In the genomic region with DNA sequence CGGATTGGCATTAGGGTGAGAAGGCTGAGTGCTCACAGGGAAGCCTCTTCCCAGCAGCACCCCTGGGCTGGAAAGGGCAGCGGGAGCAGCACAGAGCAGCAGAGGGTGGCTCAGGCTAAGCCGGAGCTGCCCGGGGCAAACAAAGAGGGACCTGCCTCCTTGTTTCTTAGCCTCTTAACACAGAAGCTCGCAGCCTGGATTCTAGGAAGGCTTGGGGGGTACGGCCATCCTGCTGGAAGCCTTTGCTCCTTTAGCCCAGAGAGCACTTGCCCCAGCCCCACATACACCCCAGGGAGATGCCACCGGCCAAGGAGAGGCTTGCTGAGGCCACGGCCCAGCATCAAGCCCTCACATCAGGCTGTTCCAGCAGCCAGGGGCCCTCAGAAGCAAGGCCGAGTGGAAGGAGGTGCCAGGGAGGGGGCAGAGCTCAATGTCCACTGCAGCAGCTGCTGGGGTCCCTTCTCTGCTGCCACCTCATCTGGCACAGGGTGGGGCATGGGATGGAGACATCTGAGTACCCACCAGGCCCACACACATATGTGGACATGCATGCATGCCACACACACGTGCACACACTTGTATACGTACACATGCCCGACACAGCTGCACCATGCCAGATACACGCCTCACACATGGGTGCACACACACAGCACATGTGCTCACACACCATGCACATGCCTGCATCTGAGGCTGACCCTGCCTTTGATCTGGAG, we compare ENCODE assay signal across 8 cellular contexts. TPM values are rescaled to one million over a fixed set of nuclear protein-coding genes. Genes with fewer than 3 reads are reported as not detected.
DNase-seq lines count a peak whose midpoint lies in the region; ATAC-seq, FAIRE-seq and TF ChIP-seq lines count a peak whose summit lies in the region.

No MANE protein-coding gene starts in this region.

- no peak overlapping the region for H3K4me3 ChIP-seq in H7 (ENCODE audit: insufficient read depth, low read depth, low read length)
- H3K4me3 ChIP-seq in GM12878 = no peak overlapping the region
- H3K4me3 ChIP-seq in BE2C (ENCODE audit: low read depth, low read length) = no peak overlapping the region

- no TSS peak for BruUV-seq in GM12878 (replicated peaks; lab: Mats Ljungman, UMichigan)

- no peaks in the 10 kb centered on the region for H3K79me2 ChIP-seq in GM12878 (ENCODE audit: control insufficient read depth, insufficient read depth, low read length)

- H3K27me3 ChIP-seq in H7 (ENCODE audit: control insufficient read depth, insufficient read depth, low read length) (no peaks in the 10 kb centered on the region), GM12878 (replicated peaks in 1 of 2; ENCODE audit: control insufficient read depth in 2 of 2, insufficient read depth in 2 of 2, low read length in 1 of 2) (no peaks in the 10 kb centered on the region), BE2C (no peaks in the 10 kb centered on the region)

- H3K27ac ChIP-seq in GM12878 (ENCODE audit: control insufficient read depth, insufficient read depth) = no peak overlapping the region

- intact Hi-C loops in GM12878 (cut with micrococcal nuclease; ENCODE audit: unreplicated experiment) = no loop called here

- WGBS in GM12878 (ENCODE audit: insufficient coverage, insufficient replicate concordance, low lambda C conversion rate, missing lambda C conversion rate) = 75% methylated on average over 13 of the region's 13 CpGs

- H2AFZ ChIP-seq in GM12878 (ENCODE audit: control insufficient read depth, low read depth, low read length) = no peak overlapping the region

- RAD21 ChIA-PET in GM12878 (lab: Charles Lee; ENCODE audit: unreplicated experiment) = interaction anchor here (1.4 kb wide), 1 partner anchor 25 kb away, joined by 3 read pairs; no protein-coding TSS in a partner anchor

- DNase-seq in H7 (peak; percentile 50), GM12878 (ENCODE audit: low read depth, low spot score) (no peak), iris pigment epithelial cell (ENCODE audit: low read depth) (peak; percentile 44), BE2C (no peak), RCC 7860 (ENCODE audit: low spot score) (no peak), SIG-M5 treated with dmso at 0.1 percent for 504 hours (lab: John Stamatoyannopoulos, UW; ENCODE audit: unreplicated experiment) (no peak)
- peak; percentile 20 for DNase-seq in stimulated activated CD8-positive, alpha-beta memory T cell treated with anti-CD3 and anti-CD28 coated beads, Interleukin-4, amount 100 ng/mL, for 48 hours

- CTCF ChIA-PET in GM12878 (lab: Yijun Ruan, JAX) = interaction anchor here (1.2 to 2.4 kb wide), 3 partner anchors 8 to 62 kb away, joined by 3 to 5 read pairs (median 4); no protein-coding TSS in a partner anchor

- no peak overlapping the region for H3K4me2 ChIP-seq in GM12878 (ENCODE audit: control insufficient read depth, insufficient read depth)

- H3K9me3 ChIP-seq in GM12878 (replicated peaks; ENCODE audit: control insufficient read depth, insufficient read depth, low read length) (peaks cover 4% of the 10 kb centered on the region; the same call in 2 of the 3 replicates), BE2C (no peaks in the 10 kb centered on the region)

- in situ Hi-C loops in GM12878 (cut with MboI) = no loop called here

- H3K36me3 ChIP-seq in H7 (replicated peaks; ENCODE audit: control insufficient read depth, insufficient read depth, low read length) = no peaks in the 10 kb centered on the region
- no peaks in the 10 kb centered on the region for H3K36me3 ChIP-seq in GM12878 (ENCODE audit: control insufficient read depth in 2 of 2, insufficient read depth in 2 of 2, low read length in 1 of 2)
- no peaks in the 10 kb centered on the region for H3K36me3 ChIP-seq in BE2C

- H3K4me1 ChIP-seq in GM12878 (ENCODE audit: control insufficient read depth, insufficient read depth, low read length) (no peaks in the 10 kb centered on the region), BE2C (no peaks in the 10 kb centered on the region)

- SMC1A ChIA-PET in GM12878 (lab: Charles Lee; ENCODE audit: uncharacterized antibody, unreplicated experiment) = no interaction called here

- TF ChIP-seq RAD21 in GM12878 (IDR thresholded peaks at IDR 0.05; ENCODE audit: insufficient read depth, low read depth, low read length) = no peak

- peak; percentile 51 for TF ChIP-seq POLR2A in GM12878 (IDR thresholded peaks at IDR 0.05; ENCODE audit: low read depth, low read length)

- TF ChIP-seq CTCF in GM12878 (IDR thresholded peaks at IDR 0.05 in 2 of 3, conservative IDR thresholded peaks at IDR 0.05 in 1 of 3; ENCODE audit: control insufficient read depth in 2 of 3, extremely low read depth in 1 of 3, insufficient read depth in 1 of 3, low read depth in 3 of 3, low read length in 3 of 3) (no peak), BE2C (IDR thresholded peaks at IDR 0.05; ENCODE audit: low read depth, low read length) (no peak)

- no peak for FAIRE-seq in GM12878 (lab: Jason Lieb, UNC)
- FAIRE-seq in RCC 7860 (lab: Jason Lieb, UNC) = no peak

- POLR2A ChIA-PET in GM12878 (lab: Charles Lee) = no interaction called here

- TF ChIP-seq EP300 in GM12878 (IDR thresholded peaks at IDR 0.05; ENCODE audit: borderline replicate concordance in 1 of 2, control insufficient read depth in 1 of 2, low read depth in 2 of 2, low read length in 2 of 2) = no peak

- no peak overlapping the region for H3K9ac ChIP-seq in GM12878 (ENCODE audit: control insufficient read depth, insufficient read depth, low read length)

- no peaks in the 10 kb centered on the region for H4K20me1 ChIP-seq in GM12878 (ENCODE audit: control insufficient read depth, insufficient read depth)

- ATAC-seq in GM12878 (peak; percentile 20; the same call in 2 of the 3 replicates), HG03159 (IDR thresholded peaks at IDR 0.05; ENCODE audit: unreplicated experiment) (no peak)

TF ChIP-seq in GM12878, 131 proteins besides CTCF, POLR2A, EP300 and RAD21 (continues in another document):
- TF ChIP-seq MXI1 (IDR thresholded peaks at IDR 0.05; ENCODE audit: low read depth, low read length) (no peak), SUZ12 (IDR thresholded peaks at IDR 0.05; ENCODE audit: unreplicated experiment) (no peak), WRNIP1 (IDR thresholded peaks at IDR 0.05; ENCODE audit: borderline replicate concordance, low read depth, low read length) (no peak), FOXK2 (IDR thresholded peaks at IDR 0.05) (no peak), POLR2AphosphoS2 (IDR thresholded peaks at IDR 0.05; ENCODE audit: low read depth, low read length) (no peak), CREB1 (IDR thresholded peaks at IDR 0.05; ENCODE audit: low read depth) (no peak), CBX5 (IDR thresholded peaks at IDR 0.05; ENCODE audit: low read depth) (no peak)
- TF ChIP-seq, protein P1, sequence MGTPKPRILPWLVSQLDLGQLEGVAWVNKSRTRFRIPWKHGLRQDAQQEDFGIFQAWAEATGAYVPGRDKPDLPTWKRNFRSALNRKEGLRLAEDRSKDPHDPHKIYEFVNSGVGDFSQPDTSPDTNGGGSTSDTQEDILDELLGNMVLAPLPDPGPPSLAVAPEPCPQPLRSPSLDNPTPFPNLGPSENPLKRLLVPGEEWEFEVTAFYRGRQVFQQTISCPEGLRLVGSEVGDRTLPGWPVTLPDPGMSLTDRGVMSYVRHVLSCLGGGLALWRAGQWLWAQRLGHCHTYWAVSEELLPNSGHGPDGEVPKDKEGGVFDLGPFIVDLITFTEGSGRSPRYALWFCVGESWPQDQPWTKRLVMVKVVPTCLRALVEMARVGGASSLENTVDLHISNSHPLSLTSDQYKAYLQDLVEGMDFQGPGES (IDR thresholded peaks at IDR 0.05) = no peak

RNA-seq across cellular contexts. Expression of a gene that starts 20.3 kb away (rescaled TPM):
- 0.62 and 2.5 TPM in 2 replicates for total RNA-seq in H7 (2014; rRNA removed; shearing (Covaris generic))
- total RNA-seq in GM12878 (2013; cell fraction: nucleolus; rRNA removed) = 71.0 and 75.2 TPM in 2 replicates
- total RNA-seq in GM12878 (2014; rRNA removed) (8.7 and 10.4 TPM in 2 replicates), GM12878 (2014; rRNA removed; fragmentation: Illumina TruSeq; extraction: Trizol) (6.9 and 9.1 TPM in 2 replicates), GM12878 (2021) (9.3 and 10.2 TPM in 2 replicates)
- polyA plus RNA-seq in GM12878 (2011; ENCODE audit: low read depth) = 3.6 TPM
- polyA plus RNA-seq in GM12878 (2011; rRNA removed) (6.7 and 7.5 TPM in 2 replicates), GM12878 (2014; fragmentation: Illumina TruSeq; extraction: Trizol) (2.6 and 5.1 TPM in 2 replicates), GM12878 (2014; fragmentation: Nextera tagmentation; extraction: Ambion mirVana) (1 to 10 TPM; 1.1 to 1.6 TPM), GM12878 (2014; rRNA removed) (10.1 and 11.2 TPM in 2 replicates), GM12878 (2016; fragmentation: Nextera tagmentation; extraction: Ambion mirVana) (1 to 10 TPM; 7.1 to 9.6 TPM)
- polyA plus RNA-seq in GM12878 (2011; cell fraction: cytosol; rRNA removed) = 7.6 and 10.1 TPM in 2 replicates
- 36.0 and 37.7 TPM in 2 replicates for polyA plus RNA-seq in GM12878 (2011; cell fraction: nucleus; rRNA removed)
- 11.7 and 12.2 TPM in 2 replicates for polyA plus RNA-seq in GM12878 (2012)
- polyA minus RNA-seq in GM12878 (2011; rRNA and poly(A)+ RNA removed) = 2.0 and 6.5 TPM in 2 replicates
- polyA minus RNA-seq in GM12878 (2011; cell fraction: cytosol; rRNA and poly(A)+ RNA removed) = 3.3 and 4.9 TPM in 2 replicates
- 13.2 and 17.9 TPM in 2 replicates for polyA minus RNA-seq in GM12878 (2011; cell fraction: nucleus; rRNA and poly(A)+ RNA removed)
- not detected for polyA plus RNA-seq in BE2C (2012; ENCODE audit: insufficient read depth, insufficient read length, low read depth)

RNA-seq across cellular contexts. Expression of a gene that starts 56.3 kb away (rescaled TPM):
- total RNA-seq in H7 (2014; rRNA removed; shearing (Covaris generic)) = 267 and 360 TPM in 2 replicates
- 114 and 143 TPM in 2 replicates for total RNA-seq in GM12878 (2013; cell fraction: nucleolus; rRNA removed)
- 143 and 160 TPM in 2 replicates for total RNA-seq in GM12878 (2014; rRNA removed)
- total RNA-seq in GM12878 (2014; rRNA removed; fragmentation: Illumina TruSeq; extraction: Trizol) = 53.9 and 62.2 TPM in 2 replicates
- 182 TPM in 2 replicates for total RNA-seq in GM12878 (2021)
- 42.6 TPM for polyA plus RNA-seq in GM12878 (2011; ENCODE audit: low read depth)
- polyA plus RNA-seq in GM12878 (2011; rRNA removed) = 59.1 and 78.2 TPM in 2 replicates
- 120 and 316 TPM in 2 replicates for polyA plus RNA-seq in GM12878 (2011; cell fraction: cytosol; rRNA removed)
- polyA plus RNA-seq in GM12878 (2011; cell fraction: nucleus; rRNA removed) = 515 and 586 TPM in 2 replicates
- 132 and 134 TPM in 2 replicates for polyA plus RNA-seq in GM12878 (2012)
- polyA plus RNA-seq in GM12878 (2014; fragmentation: Illumina TruSeq; extraction: Trizol) = 45.1 and 63.9 TPM in 2 replicates
- polyA plus RNA-seq in GM12878 (2014; fragmentation: Nextera tagmentation; extraction: Ambion mirVana) = 10 to 100 TPM in 1 of 2 experiments, 1 to 10 TPM in 1; 7.4 to 21.2 TPM
- 164 and 182 TPM in 2 replicates for polyA plus RNA-seq in GM12878 (2014; rRNA removed)
- 10 to 100 TPM; 36.8 to 43.1 TPM for polyA plus RNA-seq in GM12878 (2016; fragmentation: Nextera tagmentation; extraction: Ambion mirVana)
- polyA minus RNA-seq in GM12878 (2011; rRNA and poly(A)+ RNA removed) = 94.5 and 212 TPM in 2 replicates
- 114 and 138 TPM in 2 replicates for polyA minus RNA-seq in GM12878 (2011; cell fraction: cytosol; rRNA and poly(A)+ RNA removed)
- 50.2 and 76.5 TPM in 2 replicates for polyA minus RNA-seq in GM12878 (2011; cell fraction: nucleus; rRNA and poly(A)+ RNA removed)
- polyA plus RNA-seq in BE2C (2012; ENCODE audit: insufficient read depth, insufficient read length, low read depth) = 352 TPM

Comparison
In these comparisons a context has a peak if more than half of its experiments do, and no peak if none do; other contexts are left out.
1. DNase-seq: peak in H7 (single experiment), iris pigment epithelial cell (single experiment) and stimulated activated CD8-positive, alpha-beta memory T cell treated with anti-CD3 and anti-CD28 coated beads, Interleukin-4, amount 100 ng/mL, for 48 hours (single experiment); none in GM12878 (single experiment), BE2C (single experiment), RCC 7860 (single experiment) and SIG-M5 treated with dmso at 0.1 percent for 504 hours (single experiment).